In genomic region chr3:61743686-61744242, GRCh38 we compare ENCODE assay signal across 2 cellular contexts.
TF ChIP-seq lines count a peak whose summit lies in the region.

No MANE protein-coding gene starts in this region.

TF ChIP-seq in HepG2, 621 proteins besides CTCF, POLR2A, EP300 and RAD21 (continues in another document):
- TF ChIP-seq TFE3 (CRISPR knock-in tag; IDR thresholded peaks at IDR 0.05) (no peak), TFAP4 (IDR thresholded peaks at IDR 0.05; ENCODE audit: borderline replicate concordance, low read depth) (no peak), MAFK (conservative IDR thresholded peaks at IDR 0.05 in 1 of 2, IDR thresholded peaks at IDR 0.05 in 1 of 2; ENCODE audit: low read length in 2 of 2) (peak; percentile 70 to 86), ZNF331 (CRISPR knock-in tag; IDR thresholded peaks at IDR 0.05) (no peak), NFKBIZ (CRISPR knock-in tag; IDR thresholded peaks at IDR 0.05) (no peak), MAFF (IDR thresholded peaks at IDR 0.05; ENCODE audit: low read depth, low read length) (peak; percentile 78), NCOA2 (CRISPR knock-in tag; IDR thresholded peaks at IDR 0.05) (no peak), FIP1L1 (IDR thresholded peaks at IDR 0.05; ENCODE audit: borderline replicate concordance, insufficient read depth, low read depth, low read length) (no peak), YY1 (IDR thresholded peaks at IDR 0.05; ENCODE audit: insufficient read depth, insufficient replicate concordance, low read depth, low read length) (no peak), AHR (CRISPR knock-in tag; IDR thresholded peaks at IDR 0.05) (no peak), ARID3A (IDR thresholded peaks at IDR 0.05; ENCODE audit: low read depth, low read length) (peak; percentile 75)
- TF ChIP-seq, protein P1, sequence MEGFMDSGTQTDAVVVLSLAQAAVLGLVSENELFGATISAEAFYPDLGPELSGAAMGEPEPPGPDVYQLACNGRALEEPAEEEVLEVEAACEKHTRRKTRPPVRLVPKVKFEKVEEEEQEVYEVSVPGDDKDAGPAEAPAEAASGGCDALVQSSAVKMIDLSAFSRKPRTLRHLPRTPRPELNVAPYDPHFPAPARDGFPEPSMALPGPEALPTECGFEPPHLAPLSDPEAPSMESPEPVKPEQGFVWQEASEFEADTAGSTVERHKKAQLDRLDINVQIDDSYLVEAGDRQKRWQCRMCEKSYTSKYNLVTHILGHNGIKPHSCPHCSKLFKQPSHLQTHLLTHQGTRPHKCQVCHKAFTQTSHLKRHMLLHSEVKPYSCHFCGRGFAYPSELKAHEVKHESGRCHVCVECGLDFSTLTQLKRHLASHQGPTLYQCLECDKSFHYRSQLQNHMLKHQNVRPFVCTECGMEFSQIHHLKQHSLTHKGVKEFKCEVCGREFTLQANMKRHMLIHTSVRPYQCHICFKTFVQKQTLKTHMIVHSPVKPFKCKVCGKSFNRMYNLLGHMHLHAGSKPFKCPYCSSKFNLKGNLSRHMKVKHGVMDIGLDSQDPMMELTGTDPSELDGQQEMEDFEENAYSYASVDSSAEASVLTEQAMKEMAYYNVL (CRISPR knock-in tag; IDR thresholded peaks at IDR 0.05; ENCODE audit: borderline replicate concordance): no peak
- TF ChIP-seq, protein P2, sequence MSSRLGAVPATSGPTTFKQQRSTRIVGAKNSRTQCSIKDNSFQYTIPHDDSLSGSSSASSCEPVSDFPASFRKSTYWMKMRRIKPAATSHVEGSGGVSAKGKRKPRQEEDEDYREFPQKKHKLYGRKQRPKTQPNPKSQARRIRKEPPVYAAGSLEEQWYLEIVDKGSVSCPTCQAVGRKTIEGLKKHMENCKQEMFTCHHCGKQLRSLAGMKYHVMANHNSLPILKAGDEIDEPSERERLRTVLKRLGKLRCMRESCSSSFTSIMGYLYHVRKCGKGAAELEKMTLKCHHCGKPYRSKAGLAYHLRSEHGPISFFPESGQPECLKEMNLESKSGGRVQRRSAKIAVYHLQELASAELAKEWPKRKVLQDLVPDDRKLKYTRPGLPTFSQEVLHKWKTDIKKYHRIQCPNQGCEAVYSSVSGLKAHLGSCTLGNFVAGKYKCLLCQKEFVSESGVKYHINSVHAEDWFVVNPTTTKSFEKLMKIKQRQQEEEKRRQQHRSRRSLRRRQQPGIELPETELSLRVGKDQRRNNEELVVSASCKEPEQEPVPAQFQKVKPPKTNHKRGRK (CRISPR knock-in tag; IDR thresholded peaks at IDR 0.05): no peak
- TF ChIP-seq, protein P3, sequence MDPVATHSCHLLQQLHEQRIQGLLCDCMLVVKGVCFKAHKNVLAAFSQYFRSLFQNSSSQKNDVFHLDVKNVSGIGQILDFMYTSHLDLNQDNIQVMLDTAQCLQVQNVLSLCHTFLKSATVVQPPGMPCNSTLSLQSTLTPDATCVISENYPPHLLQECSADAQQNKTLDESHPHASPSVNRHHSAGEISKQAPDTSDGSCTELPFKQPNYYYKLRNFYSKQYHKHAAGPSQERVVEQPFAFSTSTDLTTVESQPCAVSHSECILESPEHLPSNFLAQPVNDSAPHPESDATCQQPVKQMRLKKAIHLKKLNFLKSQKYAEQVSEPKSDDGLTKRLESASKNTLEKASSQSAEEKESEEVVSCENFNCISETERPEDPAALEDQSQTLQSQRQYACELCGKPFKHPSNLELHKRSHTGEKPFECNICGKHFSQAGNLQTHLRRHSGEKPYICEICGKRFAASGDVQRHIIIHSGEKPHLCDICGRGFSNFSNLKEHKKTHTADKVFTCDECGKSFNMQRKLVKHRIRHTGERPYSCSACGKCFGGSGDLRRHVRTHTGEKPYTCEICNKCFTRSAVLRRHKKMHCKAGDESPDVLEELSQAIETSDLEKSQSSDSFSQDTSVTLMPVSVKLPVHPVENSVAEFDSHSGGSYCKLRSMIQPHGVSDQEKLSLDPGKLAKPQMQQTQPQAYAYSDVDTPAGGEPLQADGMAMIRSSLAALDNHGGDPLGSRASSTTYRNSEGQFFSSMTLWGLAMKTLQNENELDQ (CRISPR knock-in tag; IDR thresholded peaks at IDR 0.05; ENCODE audit: borderline replicate concordance): no peak

TF ChIP-seq in neural cell, 6 proteins besides CTCF, POLR2A, EP300 and RAD21 (continued from another document):
- TF ChIP-seq REST (IDR thresholded peaks at IDR 0.05; ENCODE audit: borderline replicate concordance): no peak
- no peak for TF ChIP-seq POLR2AphosphoS5 (IDR thresholded peaks at IDR 0.05)
- TF ChIP-seq TAF1 (IDR thresholded peaks at IDR 0.05; ENCODE audit: low read depth): no peak
- TF ChIP-seq MXI1 (conservative IDR thresholded peaks at IDR 0.05; ENCODE audit: poor library complexity, severe bottlenecking): no peak
